ENCODE assay signal across 6 cellular contexts in genomic region chr5:53556001-53556400, GRCh38.
"Had no signal": no experiment of that assay in that cellular context is flagged by ENCODE, and none has a peak within 500 bp of the region (broad histone marks: within the 10 kb centered on the region; RNA-seq: fewer than 3 reads in every experiment).

No MANE protein-coding gene starts in this region.

- DNase-seq: H7, HCEC 1CT, IMR-90, KG1 had no signal

- ATAC-seq: GM23338, K562 had no signal

- H3K4me3 ChIP-seq: GM23338, K562 had no signal

- H2AFZ ChIP-seq: GM23338 had no signal

- H3K4me2 ChIP-seq: GM23338 had no signal
